Comparison of ENCODE assay signal across 16 cellular contexts in the genomic region with DNA sequence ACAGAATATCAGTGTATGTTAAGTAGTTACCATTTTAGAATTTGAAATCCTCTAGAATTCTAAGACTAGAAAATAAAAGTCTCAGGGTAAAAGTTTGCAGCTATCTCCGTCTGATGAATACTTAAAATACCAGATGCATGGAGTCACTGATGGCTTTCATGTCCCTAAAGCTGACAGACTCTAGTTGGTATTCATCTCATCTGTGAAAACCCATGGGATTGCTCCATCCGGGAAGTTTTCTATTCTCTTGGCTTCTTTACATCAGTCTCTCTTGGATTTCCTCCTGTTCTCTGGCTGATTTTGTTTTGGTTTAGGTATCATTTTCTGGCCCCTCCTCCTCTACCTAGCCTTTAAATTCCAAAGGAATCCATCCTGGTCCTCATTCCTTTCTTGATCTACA.
"Had no signal": no experiment of that assay in that cellular context is flagged by ENCODE, and none has a peak within 500 bp of the region (broad histone marks: within the 10 kb centered on the region; RNA-seq: fewer than 3 reads in every experiment).

No MANE protein-coding gene starts in this region.

- H3K4me3 ChIP-seq: spleen, thoracic aorta had no signal

- H3K27ac Mint-ChIP-seq: activated CD4-positive, alpha-beta T cell treated with anti-CD3 and anti-CD28 coated beads for 36 hours; activated naive CD4-positive, alpha-beta T cell treated with anti-CD3 and anti-CD28 coated beads, Interleukin-2, amount 50 U/mL, for 24 hours; immature natural killer cell; memory B cell; natural killer cell; stimulated activated naive B cell treated with anti-CD40 and anti-IgM and Interleukin-4, amounts not matched to agents 10 μg/mL and 1 μg/mL and 100 μg/mL, for 72 hours had no signal

- H3K4me1 Mint-ChIP-seq: activated CD4-positive, alpha-beta T cell treated with anti-CD3 and anti-CD28 coated beads for 36 hours; activated naive CD4-positive, alpha-beta T cell treated with anti-CD3 and anti-CD28 coated beads, Interleukin-2, amount 50 U/mL, for 24 hours; immature natural killer cell; memory B cell; natural killer cell; stimulated activated naive B cell treated with anti-CD40 and anti-IgM and Interleukin-4, amounts not matched to agents 10 μg/mL and 1 μg/mL and 100 μg/mL, for 72 hours had no signal

- H3K9ac ChIP-seq: parathyroid adenoma had no signal

- H3K79me2 ChIP-seq: parathyroid adenoma had no signal

- H3K36me3 Mint-ChIP-seq: activated naive CD4-positive, alpha-beta T cell treated with anti-CD3 and anti-CD28 coated beads, Interleukin-2, amount 50 U/mL, for 24 hours; immature natural killer cell; memory B cell; natural killer cell; stimulated activated naive B cell treated with anti-CD40 and anti-IgM and Interleukin-4, amounts not matched to agents 10 μg/mL and 1 μg/mL and 100 μg/mL, for 72 hours had no signal

- H3K4me3 Mint-ChIP-seq: activated CD4-positive, alpha-beta T cell treated with anti-CD3 and anti-CD28 coated beads for 36 hours; activated naive CD4-positive, alpha-beta T cell treated with anti-CD3 and anti-CD28 coated beads, Interleukin-2, amount 50 U/mL, for 24 hours; immature natural killer cell; memory B cell; natural killer cell; stimulated activated naive B cell treated with anti-CD40 and anti-IgM and Interleukin-4, amounts not matched to agents 10 μg/mL and 1 μg/mL and 100 μg/mL, for 72 hours had no signal

- H3K27ac ChIP-seq: neutrophil, parathyroid adenoma, spleen, thoracic aorta had no signal

- H2AFZ ChIP-seq: parathyroid adenoma had no signal

- DNase-seq: activated CD4-positive, alpha-beta T cell treated with anti-CD3 and anti-CD28 coated beads for 36 hours; activated CD4-positive, alpha-beta T cell treated with anti-CD3 and anti-CD28 coated beads, Interleukin-2, amount 50 U/mL, for 48 hours; activated gamma-delta T cell; foreskin melanocyte; glutamatergic neuron; hypothalamus; immature natural killer cell; natural killer cell; spleen; stimulated activated naive B cell treated with anti-CD40 and anti-IgM and Interleukin-4, amounts not matched to agents 10 μg/mL and 1 μg/mL and 100 μg/mL, for 72 hours had no signal

- ATAC-seq: activated CD4-positive, alpha-beta T cell treated with anti-CD3 and anti-CD28 coated beads for 36 hours; natural killer cell; sciatic nerve; stimulated activated naive B cell treated with anti-CD40 and anti-IgM and Interleukin-4, amounts not matched to agents 10 μg/mL and 1 μg/mL and 100 μg/mL, for 72 hours had no signal

- H3K36me3 ChIP-seq: neutrophil, spleen, thoracic aorta had no signal

- H3K27me3 ChIP-seq: neutrophil, spleen had no signal

- H3K9me3 ChIP-seq: neutrophil, thoracic aorta had no signal

- H3K4me1 ChIP-seq: parathyroid adenoma, spleen had no signal
